Comparison of ENCODE assay signal across 1 cellular context in the genomic region with DNA sequence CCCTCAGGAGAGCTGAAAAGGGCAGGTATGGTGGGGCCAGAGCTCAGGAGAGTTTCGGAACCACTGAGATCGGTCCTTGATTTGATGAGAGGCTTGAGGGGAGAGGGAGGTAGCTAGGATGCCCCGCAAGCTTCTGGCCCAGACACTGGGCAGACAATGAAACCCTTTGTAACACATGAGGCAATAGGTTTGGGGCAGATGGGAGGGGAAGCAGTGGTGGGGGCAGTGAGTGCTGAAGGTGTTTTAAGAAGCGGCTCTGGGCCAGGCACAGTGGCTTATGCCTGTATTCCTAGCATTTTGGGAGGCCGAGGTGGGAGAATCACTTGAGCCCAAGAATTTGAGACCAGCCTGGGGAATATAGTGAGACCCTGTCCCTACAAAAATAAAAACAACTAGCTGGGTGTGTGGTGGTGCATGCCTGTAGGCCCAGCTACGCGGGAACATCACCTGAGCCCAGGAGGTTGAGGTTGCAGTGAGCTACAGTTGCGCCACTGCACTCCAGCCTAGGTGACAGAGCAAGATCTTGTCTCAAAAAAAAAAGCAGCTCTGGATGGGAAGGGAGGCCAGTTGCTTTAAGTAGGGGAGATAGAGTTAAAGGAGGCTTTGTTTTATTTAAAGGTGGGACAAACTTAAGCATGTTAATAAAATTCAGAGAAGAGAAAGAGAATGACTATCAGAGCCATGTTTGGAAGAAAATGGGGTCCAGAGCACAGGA.
TF ChIP-seq lines count a peak whose summit lies in the region.

No MANE protein-coding gene starts in this region.

TF ChIP-seq in K562, 482 proteins besides CTCF, POLR2A, EP300 and RAD21:
- TF ChIP-seq SIN3A (IDR thresholded peaks at IDR 0.05; ENCODE audit: borderline replicate concordance in 2 of 2, control insufficient read depth in 1 of 2, low read depth in 2 of 2, low read length in 2 of 2), result no peak
- peak; percentile 57; the same call in 1 of the 2 replicates for TF ChIP-seq ZNF384 (IDR thresholded peaks at IDR 0.05; ENCODE audit: low read depth, low read length)
- no peak for TF ChIP-seq ZSCAN29 (IDR thresholded peaks at IDR 0.05)
- no peak for TF ChIP-seq MCM2 (IDR thresholded peaks at IDR 0.05; ENCODE audit: low read depth)
- no peak for TF ChIP-seq ZNF766 (CRISPR knock-in tag; conservative IDR thresholded peaks at IDR 0.05)
- TF ChIP-seq ZC3H8 (IDR thresholded peaks at IDR 0.05), result no peak
- no peak for TF ChIP-seq HMG20B (CRISPR knock-in tag; IDR thresholded peaks at IDR 0.05)
- no peak for TF ChIP-seq NONO (IDR thresholded peaks at IDR 0.05; ENCODE audit: low read depth in 2 of 2, low read length in 1 of 2)
- no peak for TF ChIP-seq CBFA2T2 (conservative IDR thresholded peaks at IDR 0.05)
- TF ChIP-seq SP2 (IDR thresholded peaks at IDR 0.05; ENCODE audit: extremely low read depth, low read depth, low read length, poor library complexity, severe bottlenecking), result no peak
- TF ChIP-seq TCF3 (CRISPR knock-in tag; IDR thresholded peaks at IDR 0.05), result no peak
- TF ChIP-seq CEBPB (tag; IDR thresholded peaks at IDR 0.05), result peak; percentile 80
- TF ChIP-seq ZNF354B (CRISPR knock-in tag; IDR thresholded peaks at IDR 0.05), result no peak
- TF ChIP-seq DPF2 (IDR thresholded peaks at IDR 0.05), result peak; percentile 62; the same call in 1 of the 2 replicates
- TF ChIP-seq PHF21A (IDR thresholded peaks at IDR 0.05; ENCODE audit: borderline replicate concordance, low read depth), result no peak
- TF ChIP-seq NFE2 (IDR thresholded peaks at IDR 0.05; ENCODE audit: low read depth), result peak; percentile 58
- TF ChIP-seq SRF (CRISPR knock-in tag; IDR thresholded peaks at IDR 0.05), result no peak
- TF ChIP-seq NCOA2 (IDR thresholded peaks at IDR 0.05; ENCODE audit: partially characterized antibody in 2 of 2), result no peak
